11 cellular contexts compared by ENCODE assay signal in the genomic region with DNA sequence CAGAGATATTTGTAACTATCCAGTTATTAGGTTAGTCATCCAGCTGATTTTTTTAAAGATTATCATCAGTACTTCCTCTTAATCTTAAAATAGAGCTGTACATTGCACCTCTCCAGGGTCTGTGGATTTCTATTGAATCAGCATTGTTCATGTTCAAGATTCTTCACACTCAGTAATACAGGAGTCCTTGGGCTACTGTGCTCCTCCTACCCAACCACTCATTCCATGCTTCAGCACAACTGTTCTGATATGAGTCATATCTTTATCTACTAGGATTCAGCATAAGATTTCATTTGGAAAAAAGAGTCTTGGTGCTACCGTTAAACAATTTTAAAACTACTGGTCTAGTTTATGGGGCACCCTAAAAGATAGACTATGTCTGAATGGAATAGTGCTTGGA.
DNase-seq lines count a peak whose midpoint lies in the region; ATAC-seq and TF ChIP-seq lines count a peak whose summit lies in the region.
"Had no signal": no experiment of that assay in that cellular context is flagged by ENCODE, and none has a peak within 500 bp of the region (broad histone marks: within the 10 kb centered on the region; RNA-seq: fewer than 3 reads in every experiment).

No MANE protein-coding gene starts in this region.

- intact Hi-C loops in sciatic nerve (cut with DNase I), result no loop called here
- intact Hi-C loops in heart left ventricle (cut with DNase I), result no loop called here

- 55 to 75% (median 71%) methylated on average over 1 of the region's 1 CpG for WGBS in heart left ventricle, 4 donors

- H3K4me1 ChIP-seq in heart left ventricle, result no peaks in the 10 kb centered on the region
- H3K4me1 ChIP-seq: neural progenitor cell had no signal

- H3K36me3 ChIP-seq in heart left ventricle, result no peaks in the 10 kb centered on the region
- H3K36me3 ChIP-seq: neural progenitor cell had no signal

- no peak for TF ChIP-seq CTCF in epithelial cell of esophagus (IDR thresholded peaks at IDR 0.05; ENCODE audit: insufficient read depth, low read depth, low read length, missing control alignments)
- no peak for TF ChIP-seq CTCF in heart left ventricle (IDR thresholded peaks at IDR 0.05)

- H3K4me3 ChIP-seq in epithelial cell of esophagus (ENCODE audit: low read length), result no peak overlapping the region
- H3K4me3 ChIP-seq in heart left ventricle, result no peak overlapping the region
- H3K4me3 ChIP-seq: neural progenitor cell had no signal

- no peaks in the 10 kb centered on the region for H3K9me3 ChIP-seq in heart left ventricle

- no peaks in the 10 kb centered on the region for H3K27me3 ChIP-seq in heart left ventricle
- H3K27me3 ChIP-seq: neural progenitor cell had no signal

- no peak overlapping the region for H3K27ac ChIP-seq in heart left ventricle
- H3K27ac ChIP-seq: neural progenitor cell had no signal

- TF ChIP-seq POLR2A in heart left ventricle (IDR thresholded peaks at IDR 0.05), result no peak

- ATAC-seq in sciatic nerve (peak; percentile 44), HG03342 (IDR thresholded peaks at IDR 0.05; ENCODE audit: unreplicated experiment) (no peak), heart left ventricle (no peak), HG02852 (IDR thresholded peaks at IDR 0.05; ENCODE audit: unreplicated experiment) (no peak)

- DNase-seq in DMS79 treated with DMSO at 0.1 percent for 48 hours (lab: John Stamatoyannopoulos, UW) (peak; percentile 51), NCI-H226 (peak; percentile 86), epithelial cell of esophagus (ENCODE audit: low read depth) (peak; percentile 26), sciatic nerve (ENCODE audit: low spot score) (no peak), RPMI8226 (no peak), heart left ventricle (no peak)
- DNase-seq: activated naive CD4-positive, alpha-beta T cell treated with anti-CD3 and anti-CD28 coated beads, Interleukin-2, amount 50 U/mL, for 16 hours; SW 1271 had no signal

Comparison
In these comparisons a context has a peak if more than half of its experiments do, and no peak if none do; other contexts are left out.
1. DNase-seq: peak in DMS79 treated with DMSO at 0.1 percent for 48 hours (single experiment), NCI-H226 (single experiment) and epithelial cell of esophagus (single experiment); none in sciatic nerve (single experiment), RPMI8226 (single experiment) and heart left ventricle (0 of 5).